ENCODE assay signal across 21 cellular contexts in the genomic region with DNA sequence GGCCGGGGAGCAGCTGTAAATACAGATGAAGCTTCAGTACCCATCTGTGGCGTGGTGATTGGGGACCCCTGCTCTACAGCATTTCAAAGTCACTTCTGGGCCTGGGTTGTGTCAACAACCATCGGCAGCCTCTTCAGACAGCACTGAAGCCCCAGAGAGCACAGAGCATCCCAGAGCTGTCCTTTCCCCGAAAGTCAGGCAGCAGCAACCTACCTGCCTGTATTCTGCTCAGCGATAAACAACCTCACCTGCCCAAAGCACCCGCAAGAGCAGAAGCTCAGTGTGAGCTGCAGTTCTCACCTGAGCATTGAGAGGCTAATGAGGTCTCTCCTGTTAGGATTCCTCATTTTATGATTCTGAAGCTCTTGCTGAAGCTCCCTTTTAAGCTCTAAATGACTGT. TPM values are rescaled to one million over a fixed set of nuclear protein-coding genes. Genes with fewer than 3 reads are reported as not detected.
A peak's percentile ranks its signal among the peaks of the same experiment; 100 is the strongest.
DNase-seq lines count a peak whose midpoint lies in the region; ATAC-seq lines count a peak whose summit lies in the region.
"Had no signal": no experiment of that assay in that cellular context is flagged by ENCODE, and none has a peak within 500 bp of the region (broad histone marks: within the 10 kb centered on the region; RNA-seq: fewer than 3 reads in every experiment).

No MANE protein-coding gene starts in this region.

- no peaks in the 10 kb centered on the region for H3K27me3 Mint-ChIP-seq in T-cell
- no peaks in the 10 kb centered on the region for H3K27me3 Mint-ChIP-seq in activated naive CD8-positive, alpha-beta T cell
- no peaks in the 10 kb centered on the region for H3K27me3 Mint-ChIP-seq in naive thymus-derived CD4-positive, alpha-beta T cell

- peak overlapping the region; percentile 96 to 98 for H3K27ac Mint-ChIP-seq in T-cell
- H3K27ac Mint-ChIP-seq in activated naive CD8-positive, alpha-beta T cell: peak overlapping the region; percentile 93
- peak overlapping the region; percentile 54 to 99 (median 97) for H3K27ac Mint-ChIP-seq in naive thymus-derived CD4-positive, alpha-beta T cell
- H3K27ac Mint-ChIP-seq: neural progenitor cell had no signal

- ATAC-seq in T-cell (replicated peaks in 1 of 4): peak; percentile 10 to 31 (median 14)
- peak; percentile 17 for ATAC-seq in naive thymus-derived CD4-positive, alpha-beta T cell
- no peak for ATAC-seq in GM19452 (IDR thresholded peaks at IDR 0.05; ENCODE audit: unreplicated experiment)
- ATAC-seq: esophagus mucosa, upper lobe of right lung had no signal

- H3K9me3 Mint-ChIP-seq in T-cell: no peaks in the 10 kb centered on the region
- peaks cover 3% of the 10 kb centered on the region for H3K9me3 Mint-ChIP-seq in activated naive CD8-positive, alpha-beta T cell (ENCODE audit: low read depth)
- peaks cover 0 to 5% (median 0%) of the 10 kb centered on the region in 11 donors for H3K9me3 Mint-ChIP-seq in naive thymus-derived CD4-positive, alpha-beta T cell

- DNase-seq in activated effector memory CD4-positive, alpha-beta T cell treated with anti-CD3 and anti-CD28 coated beads, Interleukin-2, amount 50 U/mL, for 16 hours: peak; percentile 36
- DNase-seq in activated effector memory CD4-positive, alpha-beta T cell treated with Interleukin-2 at 50 U/mL for 16 hours: no peak
- peak in 1 of 34 experiments; percentile 15 for DNase-seq in T-cell
- DNase-seq in naive thymus-derived CD4-positive, alpha-beta T cell: peak in 1 of 9 donors; percentile 28
- DNase-seq in NCI-H2171 treated with DMSO at 0.1 percent for 48 hours (lab: John Stamatoyannopoulos, UW): no peak
- DNase-seq: amygdala, Calu3, foreskin fibroblast, HCEC 1CT, heart right ventricle, mammary epithelial cell, NCI-H510A, T1000, upper lobe of right lung had no signal

- H3K9me3 ChIP-seq in naive thymus-derived CD4-positive, alpha-beta T cell (ENCODE audit: control insufficient read depth in 2 of 3, low read length in 3 of 3): no peaks in the 10 kb centered on the region
- H3K9me3 ChIP-seq: BLaER1, heart right ventricle, upper lobe of right lung had no signal

- H3K4me1 ChIP-seq in naive thymus-derived CD4-positive, alpha-beta T cell (ENCODE audit: control insufficient read depth in 2 of 2, insufficient read depth in 2 of 2, low read length in 2 of 2): peaks cover 44 to 93% of the 10 kb centered on the region in 2 donors
- H3K4me1 ChIP-seq: neural progenitor cell, parathyroid adenoma, upper lobe of right lung had no signal

- no peak overlapping the region for H3K4me3 ChIP-seq in naive thymus-derived CD4-positive, alpha-beta T cell (ENCODE audit: low read length)
- H3K4me3 ChIP-seq: BLaER1, heart right ventricle, neural progenitor cell, SK-N-MC, upper lobe of right lung had no signal

- peaks cover 38% of the 10 kb centered on the region for H3K36me3 Mint-ChIP-seq in T-cell
- H3K36me3 Mint-ChIP-seq in activated naive CD8-positive, alpha-beta T cell: peaks cover 8% of the 10 kb centered on the region
- H3K36me3 Mint-ChIP-seq in naive thymus-derived CD4-positive, alpha-beta T cell: peaks cover 7 to 47% (median 43%) of the 10 kb centered on the region in 5 donors

- intact Hi-C loops in naive thymus-derived CD4-positive, alpha-beta T cell (cut with micrococcal nuclease): loop anchor here (1.0 to 5.0 kb wide), 3 partner anchors 15 to 151 kb away; no protein-coding TSS in a partner anchor

- H3K4me1 Mint-ChIP-seq in T-cell: peaks cover 93 to 95% (median 95%) of the 10 kb centered on the region in 3 donors
- H3K4me1 Mint-ChIP-seq in activated naive CD8-positive, alpha-beta T cell (ENCODE audit: low read depth): peaks cover 94% of the 10 kb centered on the region
- H3K4me1 Mint-ChIP-seq in naive thymus-derived CD4-positive, alpha-beta T cell: peaks cover 75 to 100% (median 96%) of the 10 kb centered on the region in 7 donors

- H3K4me3 Mint-ChIP-seq in T-cell: peak overlapping the region; percentile 37 to 76 (median 49)
- H3K4me3 Mint-ChIP-seq in activated naive CD8-positive, alpha-beta T cell: peak overlapping the region; percentile 65
- peak overlapping the region; percentile 22 to 89 (median 81) for H3K4me3 Mint-ChIP-seq in naive thymus-derived CD4-positive, alpha-beta T cell
- H3K4me3 Mint-ChIP-seq: neural progenitor cell had no signal

- H3K27me3 ChIP-seq in naive thymus-derived CD4-positive, alpha-beta T cell (ENCODE audit: control insufficient read depth in 2 of 2, insufficient read depth in 2 of 2, low read length in 2 of 2): no peaks in the 10 kb centered on the region
- H3K27me3 ChIP-seq: BLaER1, upper lobe of right lung had no signal

- CTCF ChIA-PET in T-cell (lab: Charles Lee): interaction anchor here (0.5 to 2.3 kb wide), 7 partner anchors 15 to 364 kb away, joined by 3 to 6 read pairs (median 3); no protein-coding TSS in a partner anchor
- CTCF ChIA-PET in naive thymus-derived CD4-positive, alpha-beta T cell (lab: Charles Lee): interaction anchor here (0.7 to 4.2 kb wide), 10 partner anchors 11 to 370 kb away, joined by 3 to 22 read pairs (median 5); no protein-coding TSS in a partner anchor

- peaks cover 0 to 7% (median 6%) of the 10 kb centered on the region in 3 experiments for H3K36me3 ChIP-seq in naive thymus-derived CD4-positive, alpha-beta T cell (ENCODE audit: control insufficient read depth in 2 of 3, insufficient read depth in 3 of 3, low read length in 3 of 3)
- H3K36me3 ChIP-seq: BLaER1, heart right ventricle, neural progenitor cell, upper lobe of right lung had no signal

- H3K27ac ChIP-seq in naive thymus-derived CD4-positive, alpha-beta T cell (ENCODE audit: low read depth, low read length): peak overlapping the region; percentile 73
- H3K27ac ChIP-seq: BLaER1, heart right ventricle, neural progenitor cell, parathyroid adenoma, SK-N-MC, upper lobe of right lung had no signal

- POLR2A ChIA-PET in T-cell (lab: Charles Lee): interaction anchor here (0.5 to 1.0 kb wide), 3 partner anchors 11 to 135 kb away, joined by 3 to 6 read pairs (median 3); no protein-coding TSS in a partner anchor
- POLR2A ChIA-PET in naive thymus-derived CD4-positive, alpha-beta T cell (lab: Charles Lee): interaction anchor here (0.7 to 12.0 kb wide), 21 partner anchors 11 to 363 kb away, joined by 3 to 261 read pairs (median 5); partner anchors contain the start of genes TMSB10 and TRABD2A

RNA-seq across cellular contexts. Expression of gene TRABD2A, which starts 19.3 kb away (rescaled TPM):
- total RNA-seq in T-cell: 100 to 1,000 TPM in 3 of 5 donors, 10 to 100 TPM in 2; 77.3 to 219 (median 106) TPM
- 100 to 1,000 TPM in 4 of 5 experiments, 10 to 100 TPM in 1; 75.0 to 288 (median 182) TPM for total RNA-seq in naive thymus-derived CD4-positive, alpha-beta T cell
- 100 to 1,000 TPM; 119 to 204 TPM for polyA plus RNA-seq in naive thymus-derived CD4-positive, alpha-beta T cell

RNA-seq across cellular contexts. Expression of gene TMSB10, which starts 43.9 kb away (rescaled TPM):
- 1,000 to 10,000 TPM; 1,423 to 1,890 (median 1,689) TPM for total RNA-seq in T-cell
- 1,000 to 10,000 TPM; 1,492 to 5,756 (median 1,578) TPM for total RNA-seq in naive thymus-derived CD4-positive, alpha-beta T cell
- 1,000 to 10,000 TPM; 6,721 to 8,256 TPM for polyA plus RNA-seq in naive thymus-derived CD4-positive, alpha-beta T cell
